26 cellular contexts compared by ENCODE assay signal in the genomic region with DNA sequence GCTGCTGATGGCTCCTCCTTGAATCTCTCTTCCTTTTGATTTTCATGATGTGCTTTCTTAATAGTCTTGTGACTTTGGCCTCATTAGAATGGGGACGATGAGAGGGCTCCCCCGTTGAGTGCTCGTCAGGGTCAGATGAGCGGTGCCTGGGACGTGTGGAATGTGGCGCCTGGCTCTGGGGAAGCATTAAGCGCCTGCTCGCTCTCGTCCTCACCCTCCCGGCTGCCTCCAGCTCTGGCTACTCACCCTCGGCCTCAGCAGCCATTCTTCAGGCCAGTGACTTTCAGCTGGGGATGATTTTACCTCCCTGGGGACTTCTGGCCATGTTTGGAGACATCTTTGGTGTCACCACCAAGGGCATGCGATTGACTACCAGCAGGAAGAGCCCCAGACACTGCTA.
"Had no signal": no experiment of that assay in that cellular context is flagged by ENCODE, and none has a peak within 500 bp of the region (broad histone marks: within the 10 kb centered on the region; RNA-seq: fewer than 3 reads in every experiment).

No MANE protein-coding gene starts in this region.

- DNase-seq: activated CD4-positive, alpha-beta memory T cell treated with anti-CD3 and anti-CD28 coated beads for 36 hours; activated CD4-positive, alpha-beta T cell treated with anti-CD3 and anti-CD28 coated beads for 1 hour; activated CD4-positive, alpha-beta T cell treated with anti-CD3 and anti-CD28 coated beads, Interleukin-2, amount 10 ng/mL, durations not matched to agents 24 days and 14 days; activated CD8-positive, alpha-beta memory T cell treated with anti-CD3 and anti-CD28 coated beads for 24 hours; activated gamma-delta T cell; activated naive CD4-positive, alpha-beta T cell treated with anti-CD3 and anti-CD28 coated beads for 36 hours; activated T-cell treated with anti-CD3 and anti-CD28 coated beads, Interleukin-2, amount 50 U/mL, for 48 hours; amygdala; Kasumi-1; NCI-H1105 treated with DMSO at 0.1 percent for 48 hours; NCI-H1436 treated with DMSO at 0.1 percent for 48 hours; NCI-H187; NCI-H2081; NCI-H446; NCI-H524; Peyer's patch; Right ventricle myocardium superior; SJCRH30; SW 1271 had no signal

- FAIRE-seq: astrocyte had no signal

- H3K9me3 ChIP-seq: Peyer's patch, SJCRH30 had no signal

- H3K36me3 ChIP-seq: Peyer's patch, SJCRH30 had no signal

- H3K9me3 Mint-ChIP-seq: activated CD4-positive, alpha-beta T cell treated with anti-CD3 and anti-CD28 coated beads, Interleukin-2, amount 10 ng/mL, durations not matched to agents 24 days and 14 days; activated T-helper 17 cell treated with anti-CD3 and anti-CD28 coated beads, Interleukin-2, amount 50 U/mL, for 72 hours; WTC11 had no signal

- ATAC-seq: activated T-helper 17 cell treated with anti-CD3 and anti-CD28 coated beads, Interleukin-2, amount 50 U/mL, for 72 hours; SK-N-SH treated with all-trans-retinoic acid at 6 μM for 48 hours; WTC11 had no signal

- H3K4me3 Mint-ChIP-seq: activated CD4-positive, alpha-beta memory T cell treated with anti-CD3 and anti-CD28 coated beads for 36 hours; activated CD4-positive, alpha-beta T cell treated with anti-CD3 and anti-CD28 coated beads, Interleukin-2, amount 10 ng/mL, durations not matched to agents 24 days and 14 days; activated naive CD4-positive, alpha-beta T cell treated with anti-CD3 and anti-CD28 coated beads for 36 hours; activated naive CD8-positive, alpha-beta T cell; activated T-helper 17 cell treated with anti-CD3 and anti-CD28 coated beads, Interleukin-2, amount 50 U/mL, for 72 hours; brain; WTC11 had no signal

- H3K36me3 Mint-ChIP-seq: activated CD4-positive, alpha-beta memory T cell treated with anti-CD3 and anti-CD28 coated beads for 36 hours; brain; WTC11 had no signal

- H3K4me1 ChIP-seq: Peyer's patch had no signal

- H3K27ac ChIP-seq: Peyer's patch, RWPE1, SJCRH30 had no signal

- H3K27me3 Mint-ChIP-seq: activated CD4-positive, alpha-beta T cell treated with anti-CD3 and anti-CD28 coated beads, Interleukin-2, amount 10 ng/mL, durations not matched to agents 24 days and 14 days; activated naive CD8-positive, alpha-beta T cell had no signal

- H3K27ac Mint-ChIP-seq: activated CD4-positive, alpha-beta memory T cell treated with anti-CD3 and anti-CD28 coated beads for 36 hours; activated CD4-positive, alpha-beta T cell treated with anti-CD3 and anti-CD28 coated beads, Interleukin-2, amount 10 ng/mL, durations not matched to agents 24 days and 14 days; activated naive CD4-positive, alpha-beta T cell treated with anti-CD3 and anti-CD28 coated beads for 36 hours; activated naive CD8-positive, alpha-beta T cell; activated T-helper 17 cell treated with anti-CD3 and anti-CD28 coated beads, Interleukin-2, amount 50 U/mL, for 72 hours; WTC11 had no signal

- H3K27me3 ChIP-seq: Peyer's patch, SJCRH30 had no signal

- H3K4me3 ChIP-seq: Peyer's patch, SJCRH30 had no signal

- H3K4me1 Mint-ChIP-seq: activated CD4-positive, alpha-beta T cell treated with anti-CD3 and anti-CD28 coated beads, Interleukin-2, amount 10 ng/mL, durations not matched to agents 24 days and 14 days; activated T-helper 17 cell treated with anti-CD3 and anti-CD28 coated beads, Interleukin-2, amount 50 U/mL, for 72 hours; WTC11 had no signal
